ENCODE assay signal across 19 cellular contexts in the genomic region with DNA sequence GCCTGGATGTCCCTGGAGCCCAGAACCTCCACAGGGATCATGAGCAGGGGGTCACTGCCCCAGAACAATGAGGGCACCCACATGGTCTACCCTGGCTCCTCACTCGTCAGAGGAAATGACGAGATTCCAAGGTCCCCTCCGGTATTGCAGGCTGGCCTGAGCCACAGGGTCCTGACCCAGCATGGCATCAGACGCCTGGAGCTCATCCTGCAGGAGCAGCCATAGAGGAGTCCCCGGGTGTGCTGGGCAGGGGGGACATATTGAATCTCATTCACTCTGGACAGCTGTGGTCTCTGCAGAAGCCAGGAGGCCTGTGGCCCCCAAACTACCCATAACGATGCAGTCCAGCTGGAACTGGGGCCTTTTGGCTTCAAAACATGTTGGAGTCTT. TPM values are rescaled to one million over a fixed set of nuclear protein-coding genes. Genes with fewer than 3 reads are reported as not detected.
DNase-seq lines count a peak whose midpoint lies in the region; ATAC-seq and TF ChIP-seq lines count a peak whose summit lies in the region.
"Had no signal": no experiment of that assay in that cellular context is flagged by ENCODE, and none has a peak within 500 bp of the region (broad histone marks: within the 10 kb centered on the region; RNA-seq: fewer than 3 reads in every experiment).

No MANE protein-coding gene starts in this region.

- intact Hi-C loops in esophagus muscularis mucosa (cut with DNase I): loop anchor here (5.0 kb wide), 1 partner anchor 54 kb away; no protein-coding TSS in a partner anchor

- H3K9me3 Mint-ChIP-seq in osteocyte (ENCODE audit: unreplicated experiment) (no peaks in the 10 kb centered on the region), immature natural killer cell (peaks cover 0 to 1% (median 0%) of the 10 kb centered on the region in 6 donors)
- H3K9me3 Mint-ChIP-seq: CD4-positive, alpha-beta T cell had no signal

- H3K9me3 ChIP-seq in BLaER1 treated with 17β-estradiol and CSF1 and Interleukin-3, amounts not matched to agents 10 nM and 100 nM (replicated peaks in 1 of 11): no peaks in the 10 kb centered on the region
- H3K9me3 ChIP-seq in esophagus muscularis mucosa: no peaks in the 10 kb centered on the region
- H3K9me3 ChIP-seq: SJSA1 had no signal

- no peaks in the 10 kb centered on the region; a peak in 1 of 22 replicates for H4K20me1 ChIP-seq in BLaER1 treated with 17β-estradiol and CSF1 and Interleukin-3, amounts not matched to agents 10 nM and 100 nM

- in situ Hi-C loops in GM13976 (cut with MboI; ENCODE audit: low sequenced_read_pairs, unreplicated experiment): no loop called here

- H3K36me3 ChIP-seq in BLaER1 treated with 17β-estradiol and CSF1 and Interleukin-3, amounts not matched to agents 10 nM and 100 nM: no peaks in the 10 kb centered on the region
- no peaks in the 10 kb centered on the region for H3K36me3 ChIP-seq in esophagus muscularis mucosa
- H3K36me3 ChIP-seq: SJSA1 had no signal

- peak overlapping the region in 2 of 11 experiments; percentile 23 to 47; a peak in 1 of 22 replicates for H3K9ac ChIP-seq in BLaER1 treated with 17β-estradiol and CSF1 and Interleukin-3, amounts not matched to agents 10 nM and 100 nM

- 87% methylated on average over 4 of the region's 6 CpGs for WGBS in esophagus muscularis mucosa

- DNase-seq in GM13976 (ENCODE audit: low spot score) (peak; percentile 3), esophagus muscularis mucosa (ENCODE audit: extremely low spot score) (peak; percentile 89), osteocyte (ENCODE audit: extremely low spot score, unreplicated experiment) (peak; percentile 73), DMS114 treated with DMSO at 0.1 percent for 48 hours (lab: John Stamatoyannopoulos, UW; ENCODE audit: unreplicated experiment) (no peak), GM19240 (ENCODE audit: insufficient read length, low spot score) (no peak), immature natural killer cell (no peak)
- DNase-seq: ACHN; CD4-positive, alpha-beta T cell; MV-4-11; NCI-H1417 treated with DMSO at 0.1 percent for 48 hours; NCI-H1930; NCI-H748 treated with DMSO at 0.1 percent for 48 hours; OCI-M1; SW 1271 had no signal

- no peak overlapping the region for H3K27ac ChIP-seq in BLaER1 treated with 17β-estradiol and CSF1 and Interleukin-3, amounts not matched to agents 10 nM and 100 nM
- no peak overlapping the region for H3K27ac ChIP-seq in esophagus muscularis mucosa (replicated peaks in 1 of 4)
- H3K27ac ChIP-seq: RWPE1, SJSA1 had no signal

- no peak for TF ChIP-seq POLR2A in esophagus muscularis mucosa (IDR thresholded peaks at IDR 0.05; ENCODE audit: low read depth)

- H3K4me1 Mint-ChIP-seq in osteocyte (ENCODE audit: unreplicated experiment) (peaks cover 6% of the 10 kb centered on the region), immature natural killer cell (no peaks in the 10 kb centered on the region)

- no peak overlapping the region for H3K4me3 ChIP-seq in BLaER1 treated with 17β-estradiol and CSF1 and Interleukin-3, amounts not matched to agents 10 nM and 100 nM
- no peak overlapping the region for H3K4me3 ChIP-seq in esophagus muscularis mucosa
- H3K4me3 ChIP-seq: SJSA1 had no signal

- no peak for TF ChIP-seq CTCF in GM13976 (IDR thresholded peaks at IDR 0.05; ENCODE audit: borderline replicate concordance, control extremely low read depth, extremely low read depth, insufficient read depth, missing control alignments)
- TF ChIP-seq CTCF in esophagus muscularis mucosa (IDR thresholded peaks at IDR 0.05): no peak
- TF ChIP-seq CTCF in osteocyte (IDR thresholded peaks at IDR 0.05): no peak

- H3K27ac Mint-ChIP-seq in osteocyte (ENCODE audit: unreplicated experiment): no peak overlapping the region
- no peak overlapping the region for H3K27ac Mint-ChIP-seq in immature natural killer cell
- H3K27ac Mint-ChIP-seq: CD4-positive, alpha-beta T cell had no signal

- H3K27me3 Mint-ChIP-seq in osteocyte (ENCODE audit: unreplicated experiment) (peaks cover 7% of the 10 kb centered on the region), immature natural killer cell (ENCODE audit: low read depth in 3 of 3) (peaks cover 0 to 7% (median 4%) of the 10 kb centered on the region in 3 donors)
- H3K27me3 Mint-ChIP-seq: CD4-positive, alpha-beta T cell had no signal

- H3K27me3 ChIP-seq in BLaER1 treated with 17β-estradiol and CSF1 and Interleukin-3, amounts not matched to agents 10 nM and 100 nM: peaks cover 0 to 10% (median 0%) of the 10 kb centered on the region in 11 experiments; a peak in 5 of 22 replicates
- no peaks in the 10 kb centered on the region for H3K27me3 ChIP-seq in esophagus muscularis mucosa
- H3K27me3 ChIP-seq: SJSA1 had no signal

- no peak for ATAC-seq in HG03139 (IDR thresholded peaks at IDR 0.05; ENCODE audit: unreplicated experiment)

- no peak overlapping the region for H3K4me3 Mint-ChIP-seq in osteocyte (ENCODE audit: unreplicated experiment)
- H3K4me3 Mint-ChIP-seq in immature natural killer cell: no peak overlapping the region
- H3K4me3 Mint-ChIP-seq: CD4-positive, alpha-beta T cell had no signal

- no peak for TF ChIP-seq EP300 in esophagus muscularis mucosa (IDR thresholded peaks at IDR 0.05)

- H3K36me3 Mint-ChIP-seq in osteocyte (ENCODE audit: unreplicated experiment): no peaks in the 10 kb centered on the region
- H3K36me3 Mint-ChIP-seq in immature natural killer cell: no peaks in the 10 kb centered on the region

- peak overlapping the region in 10 of 11 experiments; percentile 18 to 89 (median 82); a peak in 17 of 22 replicates for H3K4me2 ChIP-seq in BLaER1 treated with 17β-estradiol and CSF1 and Interleukin-3, amounts not matched to agents 10 nM and 100 nM

- H3K4me1 ChIP-seq in BLaER1 treated with 17β-estradiol and CSF1 and Interleukin-3, amounts not matched to agents 10 nM and 100 nM: peaks cover 18 to 60% (median 54%) of the 10 kb centered on the region in 10 experiments
- no peaks in the 10 kb centered on the region for H3K4me1 ChIP-seq in esophagus muscularis mucosa

RNA-seq across cellular contexts. Expression of a gene that starts 27.8 kb away (rescaled TPM):
- total RNA-seq in esophagus muscularis mucosa (not detected), osteocyte (not detected in 2 replicates)
- polyA plus RNA-seq in immature natural killer cell: under 1 TPM in 1 of 3 donors, not detected in 2; 0.23 TPM
- total RNA-seq: CD4-positive, alpha-beta T cell had no signal

RNA-seq across cellular contexts. Expression of a gene that starts 35.4 kb away (rescaled TPM):
- total RNA-seq in esophagus muscularis mucosa: not detected
- not detected in 2 replicates for total RNA-seq in osteocyte
- polyA plus RNA-seq in immature natural killer cell: not detected
- total RNA-seq: CD4-positive, alpha-beta T cell; HT1080; SJSA1 had no signal

Comparison
In these comparisons a context has a peak if more than half of its experiments do, and no peak if none do; other contexts are left out.
1. DNase-seq: peak in GM13976 (single experiment), esophagus muscularis mucosa (single experiment) and osteocyte (single experiment); none in DMS114 treated with DMSO at 0.1 percent for 48 hours (single experiment), GM19240 (single experiment) and immature natural killer cell (0 of 3).